ENCODE assay signal across 8 cellular contexts in genomic region chr14:24436355-24437019, GRCh38. TPM values are rescaled to one million over a fixed set of nuclear protein-coding genes. Genes with fewer than 3 reads are reported as not detected.
DNase-seq lines count a peak whose midpoint lies in the region; ATAC-seq, FAIRE-seq and TF ChIP-seq lines count a peak whose summit lies in the region.

No MANE protein-coding gene starts in this region.

- ATAC-seq in naive B cell (ENCODE audit: low read depth in 2 of 2) (peak; percentile 32 to 43), HG02840 (IDR thresholded peaks at IDR 0.05; ENCODE audit: low FRiP score, unreplicated experiment) (no peak)

- peak overlapping the region; percentile 22 for H3K4me3 ChIP-seq in WERI-Rb-1 (ENCODE audit: low read depth, low read length)
- no peak overlapping the region for H3K4me3 ChIP-seq in esophagus (ENCODE audit: low read depth in 1 of 2, low read length in 2 of 2)
- no peak overlapping the region for H3K4me3 ChIP-seq in vagina

- H3K27ac ChIP-seq in WERI-Rb-1, result peak overlapping the region; percentile 72
- H3K27ac ChIP-seq in esophagus (ENCODE audit: low read depth in 2 of 2, low read length in 1 of 2), result peak overlapping the region; percentile 25 to 45
- H3K27ac ChIP-seq in vagina, result peak overlapping the region; percentile 67

- no peaks in the 10 kb centered on the region for H3K27me3 Mint-ChIP-seq in naive B cell

- TF ChIP-seq CTCF in WERI-Rb-1 (IDR thresholded peaks at IDR 0.05; ENCODE audit: low read depth, low read length), result peak; percentile 73
- TF ChIP-seq CTCF in vagina (IDR thresholded peaks at IDR 0.05), result peak; percentile 58 to 88 (median 81)

- H3K4me1 Mint-ChIP-seq in naive B cell, result peaks cover 56 to 73% (median 58%) of the 10 kb centered on the region in 3 donors

- no peaks in the 10 kb centered on the region for H3K27me3 ChIP-seq in WERI-Rb-1 (ENCODE audit: insufficient read depth, low read depth, severe bottlenecking)
- no peaks in the 10 kb centered on the region for H3K27me3 ChIP-seq in esophagus (ENCODE audit: control insufficient read depth in 1 of 2, insufficient read depth in 2 of 2, low read length in 2 of 2)
- H3K27me3 ChIP-seq in vagina, result no peaks in the 10 kb centered on the region

- DNase-seq in DMS153 treated with DMSO at 0.1 percent for 48 hours (lab: John Stamatoyannopoulos, UW; ENCODE audit: unreplicated experiment) (peak; percentile 75), H54 (ENCODE audit: insufficient read length, low spot score) (peak; percentile 49), NCI-H2171 (lab: John Stamatoyannopoulos, UW) (peak; percentile 50), WERI-Rb-1 (peak; percentile 50), naive B cell (peak; percentile 50), vagina (ENCODE audit: extremely low spot score in 2 of 2) (peak in 1 of 2 donors; percentile 88)

- H3K27ac Mint-ChIP-seq in naive B cell, result peak overlapping the region in 5 of 6 donors; percentile 50 to 92 (median 76)

- H3K4me3 Mint-ChIP-seq in naive B cell, result peak overlapping the region in 6 of 8 donors; percentile 13 to 74 (median 50)

- no peaks in the 10 kb centered on the region for H3K9me3 ChIP-seq in WERI-Rb-1 (ENCODE audit: severe bottlenecking)
- no peaks in the 10 kb centered on the region for H3K9me3 ChIP-seq in esophagus (ENCODE audit: control insufficient read depth in 2 of 2, insufficient read depth in 1 of 2, low read depth in 1 of 2, low read length in 1 of 2)
- H3K9me3 ChIP-seq in vagina, result no peaks in the 10 kb centered on the region

- peaks cover under 1 to 13% of the 10 kb centered on the region in 2 donors for H3K4me1 ChIP-seq in esophagus (ENCODE audit: control insufficient read depth in 2 of 2, insufficient read depth in 2 of 2, low read length in 1 of 2)
- peaks cover 63% of the 10 kb centered on the region for H3K4me1 ChIP-seq in vagina

- H3K36me3 ChIP-seq in WERI-Rb-1 (peaks cover 55% of the 10 kb centered on the region), esophagus (ENCODE audit: control insufficient read depth in 2 of 2, insufficient read depth in 2 of 2, low read length in 1 of 2) (peaks cover 10 to 47% of the 10 kb centered on the region in 2 donors), vagina (peaks cover 0 to 66% of the 10 kb centered on the region in 2 donors)

- TF ChIP-seq POLR2A in H54 (IDR thresholded peaks at IDR 0.05; ENCODE audit: low read depth, low read length) (no peak), vagina (IDR thresholded peaks at IDR 0.05) (no peak)

- H3K9me3 Mint-ChIP-seq in naive B cell, result peaks cover 0 to 2% (median 0%) of the 10 kb centered on the region in 7 donors

- FAIRE-seq in H54 (lab: Jason Lieb, UNC), result peak; percentile 27

- 46 to 49% methylated on average over 5 of the region's 5 CpGs for WGBS in esophagus, 2 donors

- intact Hi-C loops in vagina (cut with DNase I), result no loop called here

- H3K36me3 Mint-ChIP-seq in naive B cell, result peaks cover 6 to 16% of the 10 kb centered on the region in 2 donors

RNA-seq across cellular contexts. Expression of gene SDR39U1, which starts 6.1 kb away (rescaled TPM):
- 10 to 100 TPM; 38.1 to 39.8 TPM for polyA plus RNA-seq in esophagus
- 100 to 1,000 TPM in 2 of 6 donors, 10 to 100 TPM in 4; 79.5 to 106 (median 87.5) TPM for polyA plus RNA-seq in naive B cell (ENCODE audit: low read depth in 6 of 6)
- total RNA-seq in vagina, result 43.2 TPM

RNA-seq across cellular contexts. Expression of gene KHNYN, which starts 6.7 kb away (rescaled TPM):
- polyA plus RNA-seq in esophagus (10 to 100 TPM; 20.8 to 24.4 TPM), naive B cell (ENCODE audit: low read depth in 6 of 6) (10 to 100 TPM; 22.8 to 39.8 (median 24.0) TPM)
- total RNA-seq in vagina, result 41.7 TPM

RNA-seq across cellular contexts. Expression of gene CBLN3, which starts 7.0 kb away (rescaled TPM):
- polyA plus RNA-seq in esophagus (under 1 TPM; 0.75 to 0.86 TPM), naive B cell (ENCODE audit: low read depth in 6 of 6) (1 to 10 TPM in 5 of 6 donors, under 1 TPM in 1; 0.70 to 2.6 (median 2.1) TPM)
- 1.7 TPM for total RNA-seq in vagina

RNA-seq across cellular contexts. Expression of gene NYNRIN, which starts 37.7 kb away (rescaled TPM):
- 1 to 10 TPM; 4.8 to 5.6 TPM for polyA plus RNA-seq in esophagus
- under 1 TPM in 2 of 6 donors, not detected in 4; 0.05 to 0.14 TPM for polyA plus RNA-seq in naive B cell (ENCODE audit: low read depth in 6 of 6)
- total RNA-seq in vagina, result 14.7 TPM
